Comparison of ENCODE assay signal across 1 cellular context in genomic region chr1:197198333-197198732, GRCh38.
TF ChIP-seq lines count a peak whose summit lies in the region.

No MANE protein-coding gene starts in this region.

TF ChIP-seq in GM12878, 131 proteins besides CTCF, POLR2A, EP300 and RAD21 (continued from another document):
- TF ChIP-seq PRDM15 (CRISPR knock-in tag; IDR thresholded peaks at IDR 0.05), result no peak
- TF ChIP-seq ZNF384 (IDR thresholded peaks at IDR 0.05; ENCODE audit: borderline replicate concordance, low read depth, low read length), result no peak
- no peak for TF ChIP-seq ZNF274 (IDR thresholded peaks at IDR 0.05; ENCODE audit: insufficient read depth, insufficient read length)
- TF ChIP-seq YBX1 (IDR thresholded peaks at IDR 0.05), result no peak
- TF ChIP-seq ZZZ3 (IDR thresholded peaks at IDR 0.05; ENCODE audit: control insufficient read depth, insufficient read length, low read depth), result no peak
- TF ChIP-seq SMAD1 (IDR thresholded peaks at IDR 0.05; ENCODE audit: low read depth, partially characterized antibody), result no peak
- TF ChIP-seq GABPA (IDR thresholded peaks at IDR 0.05; ENCODE audit: low read depth), result no peak
- TF ChIP-seq EGR1 (IDR thresholded peaks at IDR 0.05; ENCODE audit: borderline replicate concordance in 1 of 2, low read depth in 2 of 2, low read length in 2 of 2), result no peak
- no peak for TF ChIP-seq PAX5 (IDR thresholded peaks at IDR 0.05; ENCODE audit: borderline replicate concordance, low read depth, low read length)
- TF ChIP-seq GATAD2B (conservative IDR thresholded peaks at IDR 0.05; ENCODE audit: low read depth), result no peak
- no peak for TF ChIP-seq BCLAF1 (IDR thresholded peaks at IDR 0.05)
- no peak for TF ChIP-seq SUZ12 (IDR thresholded peaks at IDR 0.05; ENCODE audit: unreplicated experiment)
- no peak for TF ChIP-seq NBN (IDR thresholded peaks at IDR 0.05)
- TF ChIP-seq MEF2A (IDR thresholded peaks at IDR 0.05; ENCODE audit: insufficient read depth, low read depth, low read length), result no peak
- TF ChIP-seq E2F8 (IDR thresholded peaks at IDR 0.05; ENCODE audit: low read depth, partially characterized antibody), result no peak
- no peak for TF ChIP-seq ZNF217 (IDR thresholded peaks at IDR 0.05)
- TF ChIP-seq IRF4 (IDR thresholded peaks at IDR 0.05; ENCODE audit: low read depth, low read length), result no peak
TF ChIP-seq in GM12878: peak in this region for 0.
